In genomic region chrX:14448406-14448805, GRCh38 we compare ENCODE assay signal across 10 cellular contexts.
"Had no signal": no experiment of that assay in that cellular context is flagged by ENCODE, and none has a peak within 500 bp of the region (broad histone marks: within the 10 kb centered on the region; RNA-seq: fewer than 3 reads in every experiment).

No MANE protein-coding gene starts in this region.

- ATAC-seq: HCT116, HepG2, K562 had no signal

- H3K9ac ChIP-seq: GM23248 had no signal

- FAIRE-seq: HepG2, K562 had no signal

- H3K4me1 ChIP-seq: HAP-1 had no signal

- H2AFZ ChIP-seq: GM23248 had no signal

- H3K27ac ChIP-seq: GM23248, HL-60 had no signal

- DNase-seq: GM23248, GOT3, H7, HFFc6, KG1 had no signal

- H3K4me3 ChIP-seq: GM23248, HAP-1, K562 had no signal

- H3K36me3 ChIP-seq: HAP-1 had no signal

- H3K9me3 ChIP-seq: HAP-1 had no signal
